16 cellular contexts compared by ENCODE assay signal in genomic region chr1:3007298-3008147, GRCh38. TPM values are rescaled to one million over a fixed set of nuclear protein-coding genes. Genes with fewer than 3 reads are reported as not detected.
A peak's percentile ranks its signal among the peaks of the same experiment; 100 is the strongest.
DNase-seq lines count a peak whose midpoint lies in the region; ATAC-seq and TF ChIP-seq lines count a peak whose summit lies in the region.
"Had no signal": no experiment of that assay in that cellular context is flagged by ENCODE, and none has a peak within 500 bp of the region (broad histone marks: within the 10 kb centered on the region; RNA-seq: fewer than 3 reads in every experiment).

No MANE protein-coding gene starts in this region.

- peak; percentile 5 for DNase-seq in activated naive CD4-positive, alpha-beta T cell treated with anti-CD3 and anti-CD28 coated beads, Interleukin-2, amount 10 ng/mL, durations not matched to agents 7 days and 5 days
- no peak for DNase-seq in activated naive CD4-positive, alpha-beta T cell treated with Interleukin-2 at 50 U/mL for 16 hours
- DNase-seq in RWPE2 (ENCODE audit: low spot score), result peak; percentile 11
- DNase-seq in mesenteric fat pad (ENCODE audit: low spot score), result peak; percentile 60
- DNase-seq in tibial artery, result peak; percentile 0 to 39
- no peak for DNase-seq in PC-3
- DNase-seq: ACHN; C1 segment of cervical spinal cord; CD4-positive, alpha-beta memory T cell; DMS79; GM23248 had no signal

- no peak overlapping the region for H3K4me2 ChIP-seq in PC-3 (ENCODE audit: low read length)

- H3K9me3 ChIP-seq in RWPE2 (ENCODE audit: severe bottlenecking) (no peaks in the 10 kb centered on the region), tibial artery (peaks cover 0 to 12% (median 7%) of the 10 kb centered on the region in 3 donors), PC-3 (ENCODE audit: low read length) (peaks cover 4% of the 10 kb centered on the region; the same call in 1 of the 2 replicates)

- no peak overlapping the region for H3K9ac ChIP-seq in PC-3 (ENCODE audit: low read length)
- H3K9ac ChIP-seq: GM23248 had no signal

- TF ChIP-seq CTCF in RWPE2 (IDR thresholded peaks at IDR 0.05; ENCODE audit: poor library complexity, severe bottlenecking), result no peak
- no peak for TF ChIP-seq CTCF in tibial artery (IDR thresholded peaks at IDR 0.05)
- no peak for TF ChIP-seq CTCF in PC-3 (conservative IDR thresholded peaks at IDR 0.05; ENCODE audit: low read depth, low read length)

- no peaks in the 10 kb centered on the region for H3F3A ChIP-seq in PC-3 (ENCODE audit: low read length, unreplicated experiment)

- no peak overlapping the region for H2AFZ ChIP-seq in PC-3 (ENCODE audit: low read length)
- H2AFZ ChIP-seq: GM23248 had no signal

- no peak overlapping the region for H3K4me3 Mint-ChIP-seq in activated naive CD4-positive, alpha-beta T cell treated with anti-CD3 and anti-CD28 coated beads, Interleukin-2, amount 10 ng/mL, durations not matched to agents 7 days and 5 days
- H3K4me3 Mint-ChIP-seq: CD4-positive, alpha-beta memory T cell had no signal

- intact Hi-C loops in tibial artery (cut with DNase I; ENCODE audit: low total_unique reads), result no loop called here
- intact Hi-C loops in PC-3 (cut with micrococcal nuclease), result no loop called here

- H3K4me1 Mint-ChIP-seq in activated naive CD4-positive, alpha-beta T cell treated with anti-CD3 and anti-CD28 coated beads, Interleukin-2, amount 10 ng/mL, durations not matched to agents 7 days and 5 days, result no peaks in the 10 kb centered on the region
- H3K4me1 Mint-ChIP-seq: CD4-positive, alpha-beta memory T cell had no signal

- no peak overlapping the region for H3K27ac Mint-ChIP-seq in activated naive CD4-positive, alpha-beta T cell treated with anti-CD3 and anti-CD28 coated beads, Interleukin-2, amount 10 ng/mL, durations not matched to agents 7 days and 5 days
- H3K27ac Mint-ChIP-seq: CD4-positive, alpha-beta memory T cell had no signal

- no peak overlapping the region for H3K4me3 ChIP-seq in RWPE2 (ENCODE audit: severe bottlenecking)
- H3K4me3 ChIP-seq in tibial artery, result no peak overlapping the region
- no peak overlapping the region for H3K4me3 ChIP-seq in PC-3 (ENCODE audit: low read length)
- H3K4me3 ChIP-seq: GM12878, GM23248 had no signal

- H3K4me1 ChIP-seq in RWPE2 (ENCODE audit: insufficient read depth, poor library complexity, severe bottlenecking) (no peaks in the 10 kb centered on the region), tibial artery (peaks cover 0 to 32% (median 27%) of the 10 kb centered on the region in 4 donors), PC-3 (ENCODE audit: insufficient read depth, low read length) (no peaks in the 10 kb centered on the region)

- no peaks in the 10 kb centered on the region for H3K36me3 Mint-ChIP-seq in activated naive CD4-positive, alpha-beta T cell treated with anti-CD3 and anti-CD28 coated beads, Interleukin-2, amount 10 ng/mL, durations not matched to agents 7 days and 5 days

- peaks cover 4% of the 10 kb centered on the region for H3K27me3 Mint-ChIP-seq in activated naive CD4-positive, alpha-beta T cell treated with anti-CD3 and anti-CD28 coated beads, Interleukin-2, amount 10 ng/mL, durations not matched to agents 7 days and 5 days

- no peak for ATAC-seq in RWPE2 (ENCODE audit: low read depth)
- ATAC-seq in PC-3, result no peak
- no peak for ATAC-seq in GM18907 (IDR thresholded peaks at IDR 0.05; ENCODE audit: unreplicated experiment)
- ATAC-seq: GM12878, HCT116 had no signal

- no peaks in the 10 kb centered on the region for H4K20me1 ChIP-seq in PC-3 (ENCODE audit: low read length)

- CTCF ChIA-PET in activated naive CD4-positive, alpha-beta T cell treated with anti-CD3 and anti-CD28 coated beads, Interleukin-2, amount 10 ng/mL, durations not matched to agents 7 days and 5 days (lab: Charles Lee), result no interaction called here
- CTCF ChIA-PET in PC-3 (lab: Charles Lee), result no interaction called here

- H3K9me3 Mint-ChIP-seq in activated naive CD4-positive, alpha-beta T cell treated with anti-CD3 and anti-CD28 coated beads, Interleukin-2, amount 10 ng/mL, durations not matched to agents 7 days and 5 days, result peaks cover 26% of the 10 kb centered on the region

- H3K27me3 ChIP-seq in RWPE2 (ENCODE audit: insufficient read depth, poor library complexity, severe bottlenecking), result peaks cover 5% of the 10 kb centered on the region
- no peaks in the 10 kb centered on the region for H3K27me3 ChIP-seq in tibial artery
- H3K27me3 ChIP-seq in PC-3 (ENCODE audit: low read length), result peaks cover 60% of the 10 kb centered on the region

- BruUV-seq in PC-3 (replicated peaks; lab: Mats Ljungman, UMichigan), result no TSS peak

- H3K27ac ChIP-seq in RWPE2 (ENCODE audit: poor library complexity, severe bottlenecking) (no peak overlapping the region), tibial artery (no peak overlapping the region), PC-3 (ENCODE audit: low read length) (no peak overlapping the region)
- H3K27ac ChIP-seq: GM23248 had no signal

- H3K9me2 ChIP-seq in PC-3 (replicated peaks; ENCODE audit: low read length), result no peaks in the 10 kb centered on the region

- H3K79me2 ChIP-seq in PC-3 (ENCODE audit: low read length), result no peaks in the 10 kb centered on the region

- POLR2A ChIA-PET in PC-3 (lab: Charles Lee; ENCODE audit: unreplicated experiment), result no interaction called here

- no peaks in the 10 kb centered on the region for H3K36me3 ChIP-seq in RWPE2 (ENCODE audit: low read depth)
- H3K36me3 ChIP-seq in tibial artery, result no peaks in the 10 kb centered on the region
- no peaks in the 10 kb centered on the region for H3K36me3 ChIP-seq in PC-3 (ENCODE audit: low read depth, low read length)

RNA-seq across cellular contexts. Expression of gene ACTRT2, which starts 13.7 kb away (rescaled TPM):
- total RNA-seq in mesenteric fat pad, result not detected
- not detected in 2 replicates for total RNA-seq in PC-3 (2014; rRNA removed)
- total RNA-seq: A172; CD4-positive, alpha-beta memory T cell; G401; GM12878; GM23248 had no signal

Comparison
In these comparisons a context has a peak if more than half of its experiments do, and no peak if none do; other contexts are left out.
1. DNase-seq: peak in activated naive CD4-positive, alpha-beta T cell treated with anti-CD3 and anti-CD28 coated beads, Interleukin-2, amount 10 ng/mL, durations not matched to agents 7 days and 5 days (single experiment), RWPE2 (single experiment), mesenteric fat pad (single experiment) and tibial artery (2 of 2); none in activated naive CD4-positive, alpha-beta T cell treated with Interleukin-2 at 50 U/mL for 16 hours (single experiment) and PC-3 (single experiment).